ENCODE assay signal across 27 cellular contexts in genomic region chr10:114327537-114328277, GRCh38.
"Had no signal": no experiment of that assay in that cellular context is flagged by ENCODE, and none has a peak within 500 bp of the region (broad histone marks: within the 10 kb centered on the region; RNA-seq: fewer than 3 reads in every experiment).

No MANE protein-coding gene starts in this region.

- FAIRE-seq: colon, TTC549 had no signal

- H3K9me3 ChIP-seq: esophagus squamous epithelium, gastrocnemius medialis, tibial artery had no signal

- H3K27me3 ChIP-seq: esophagus squamous epithelium, gastrocnemius medialis, tibial artery had no signal

- H3K4me3 Mint-ChIP-seq: activated T-cell treated with anti-CD3 and anti-CD28 coated beads, Interleukin-2, amount 50 U/mL, for 24 hours; activated T-helper 17 cell treated with anti-CD3 and anti-CD28 coated beads, Interleukin-2, amount 50 U/mL, for 72 hours; brain; endodermal cell; mesothelial cell of epicardium; natural killer cell treated with Interleukin-12 subunit alpha and Interleukin-12 subunit beta and Interleukin-15 and Interleukin-18, amount 100 ng/mL, for 72 hours; stimulated activated effector memory CD8-positive, alpha-beta T cell treated with anti-CD3 and anti-CD28 coated beads, Interleukin-12 subunit alpha, Interleukin-12 subunit beta, amount 100 ng/mL, for 72 hours; stimulated activated naive CD8-positive, alpha-beta T cell treated with anti-CD3 and anti-CD28 coated beads, Interleukin-15, amount 100 ng/mL, for 72 hours; T-cell; T-helper 2 cell treated with Interferon-gamma antibody and Interleukin-4, amounts not matched to agents 5 μg/mL and 100 μg/mL, for 36 hours had no signal

- H3K27ac ChIP-seq: esophagus squamous epithelium, gastrocnemius medialis, skin epidermis, tibial artery had no signal

- H3K9me3 Mint-ChIP-seq: activated naive CD4-positive, alpha-beta T cell treated with anti-CD3 and anti-CD28 coated beads, Interleukin-2, amount 50 U/mL, for 72 hours; activated T-cell treated with anti-CD3 and anti-CD28 coated beads, Interleukin-2, amount 50 U/mL, for 24 hours; activated T-helper 17 cell treated with anti-CD3 and anti-CD28 coated beads, Interleukin-2, amount 50 U/mL, for 72 hours; brain; endodermal cell; mesothelial cell of epicardium; natural killer cell treated with Interleukin-12 subunit alpha and Interleukin-12 subunit beta and Interleukin-15 and Interleukin-18, amount 100 ng/mL, for 72 hours; stimulated activated effector memory CD8-positive, alpha-beta T cell treated with anti-CD3 and anti-CD28 coated beads, Interleukin-12 subunit alpha, Interleukin-12 subunit beta, amount 100 ng/mL, for 72 hours; stimulated activated naive CD8-positive, alpha-beta T cell treated with anti-CD3 and anti-CD28 coated beads, Interleukin-15, amount 100 ng/mL, for 72 hours; T-cell; T-helper 2 cell treated with Interferon-gamma antibody and Interleukin-4, amounts not matched to agents 5 μg/mL and 100 μg/mL, for 36 hours had no signal

- H3K4me1 Mint-ChIP-seq: activated T-helper 17 cell treated with anti-CD3 and anti-CD28 coated beads, Interleukin-2, amount 50 U/mL, for 72 hours; stimulated activated effector memory CD8-positive, alpha-beta T cell treated with anti-CD3 and anti-CD28 coated beads, Interleukin-12 subunit alpha, Interleukin-12 subunit beta, amount 100 ng/mL, for 72 hours; T-cell had no signal

- H3K36me3 ChIP-seq: gastrocnemius medialis had no signal

- H3K36me3 Mint-ChIP-seq: activated naive CD4-positive, alpha-beta T cell treated with anti-CD3 and anti-CD28 coated beads, Interleukin-2, amount 50 U/mL, for 72 hours; mesothelial cell of epicardium; natural killer cell treated with Interleukin-12 subunit alpha and Interleukin-12 subunit beta and Interleukin-15 and Interleukin-18, amount 100 ng/mL, for 72 hours; stimulated activated effector memory CD8-positive, alpha-beta T cell treated with anti-CD3 and anti-CD28 coated beads, Interleukin-12 subunit alpha, Interleukin-12 subunit beta, amount 100 ng/mL, for 72 hours; T-cell had no signal

- H3K27ac Mint-ChIP-seq: activated T-cell treated with anti-CD3 and anti-CD28 coated beads, Interleukin-2, amount 50 U/mL, for 24 hours; activated T-helper 17 cell treated with anti-CD3 and anti-CD28 coated beads, Interleukin-2, amount 50 U/mL, for 72 hours; endodermal cell; mesothelial cell of epicardium; natural killer cell treated with Interleukin-12 subunit alpha and Interleukin-12 subunit beta and Interleukin-15 and Interleukin-18, amount 100 ng/mL, for 72 hours; progenitor cell of endocrine pancreas; stimulated activated effector memory CD8-positive, alpha-beta T cell treated with anti-CD3 and anti-CD28 coated beads, Interleukin-12 subunit alpha, Interleukin-12 subunit beta, amount 100 ng/mL, for 72 hours; T-cell; T-helper 2 cell treated with Interferon-gamma antibody and Interleukin-4, amounts not matched to agents 5 μg/mL and 100 μg/mL, for 36 hours had no signal

- H3K4me3 ChIP-seq: esophagus squamous epithelium, gastrocnemius medialis, skin epidermis, tibial artery had no signal

- DNase-seq: activated CD4-positive, alpha-beta T cell treated with anti-CD3 and anti-CD28 coated beads, Interleukin-2, amount 50 U/mL, for 4 hours; activated CD8-positive, alpha-beta memory T cell treated with anti-CD3 and anti-CD28 coated beads for 24 hours; activated CD8-positive, alpha-beta memory T cell treated with anti-CD3 and anti-CD28 coated beads, Interleukin-2, amount 50 U/mL, for 4 hours; activated T-cell treated with anti-CD3 and anti-CD28 coated beads, Interleukin-2, amount 50 U/mL, for 24 hours; aorta; central memory CD4-positive, alpha-beta T cell; endodermal cell; esophagus squamous epithelium; head of caudate nucleus; occipital lobe; stimulated activated CD4-positive, alpha-beta T cell treated with anti-CD3 and anti-CD28 coated beads, Interleukin-2, amount 100 ng/mL, for 24 hours; stimulated activated naive CD8-positive, alpha-beta T cell treated with anti-CD3 and anti-CD28 coated beads, Interleukin-15, amount 100 ng/mL, for 72 hours; T-cell; tibial artery had no signal

- H3K27me3 Mint-ChIP-seq: activated T-cell treated with anti-CD3 and anti-CD28 coated beads, Interleukin-2, amount 50 U/mL, for 24 hours; activated T-helper 17 cell treated with anti-CD3 and anti-CD28 coated beads, Interleukin-2, amount 50 U/mL, for 72 hours; brain; natural killer cell treated with Interleukin-12 subunit alpha and Interleukin-12 subunit beta and Interleukin-15 and Interleukin-18, amount 100 ng/mL, for 72 hours; stimulated activated naive CD8-positive, alpha-beta T cell treated with anti-CD3 and anti-CD28 coated beads, Interleukin-15, amount 100 ng/mL, for 72 hours; T-cell had no signal

- ATAC-seq: activated naive CD4-positive, alpha-beta T cell treated with anti-CD3 and anti-CD28 coated beads, Interleukin-2, amount 50 U/mL, for 72 hours; activated T-helper 17 cell treated with anti-CD3 and anti-CD28 coated beads, Interleukin-2, amount 50 U/mL, for 72 hours; left lobe of liver; natural killer cell treated with Interleukin-12 subunit alpha and Interleukin-12 subunit beta and Interleukin-15 and Interleukin-18, amount 100 ng/mL, for 72 hours; stimulated activated effector memory CD8-positive, alpha-beta T cell treated with anti-CD3 and anti-CD28 coated beads, Interleukin-12 subunit alpha, Interleukin-12 subunit beta, amount 100 ng/mL, for 72 hours; T-cell had no signal
